ENCODE assay signal across 11 cellular contexts in genomic region chr5:171309526-171310333, GRCh38. TPM values are rescaled to one million over a fixed set of nuclear protein-coding genes. Genes with fewer than 3 reads are reported as not detected.
DNase-seq lines count a peak whose midpoint lies in the region; FAIRE-seq and TF ChIP-seq lines count a peak whose summit lies in the region.
"Had no signal": no experiment of that assay in that cellular context is flagged by ENCODE, and none has a peak within 500 bp of the region (broad histone marks: within the 10 kb centered on the region; RNA-seq: fewer than 3 reads in every experiment).

No MANE protein-coding gene starts in this region.

- peaks cover 13 to 47% of the 10 kb centered on the region in 2 experiments for H3K4me1 Mint-ChIP-seq in H9

- no peak overlapping the region for H2AK5ac ChIP-seq in H9 (ENCODE audit: insufficient read length, low read length)

- H3K4me3 Mint-ChIP-seq in H9: peak overlapping the region in 1 of 2 experiments; percentile 75; a peak in 3 of 5 replicates

- no peak overlapping the region for H2BK120ac ChIP-seq in H9 (ENCODE audit: low read depth, low read length, poor library complexity, severe bottlenecking)

- intact Hi-C loops in kidney (cut with DNase I): no loop called here

- H3K56ac ChIP-seq in H9 (ENCODE audit: insufficient read length, low read depth, low read length): no peak overlapping the region

- H2BK5ac ChIP-seq in H9 (ENCODE audit: insufficient read length, low read length): no peak overlapping the region

- H2BK20ac ChIP-seq in H9 (ENCODE audit: low read depth, low read length, poor library complexity, severe bottlenecking): no peak overlapping the region

- no peak overlapping the region for H2AFZ ChIP-seq in H9 (ENCODE audit: low read length)

- H4K5ac ChIP-seq in H9 (ENCODE audit: insufficient read length, low read depth, low read length): no peak overlapping the region

- H3K4me1 ChIP-seq in BLaER1: no peaks in the 10 kb centered on the region
- no peaks in the 10 kb centered on the region for H3K4me1 ChIP-seq in H9 (ENCODE audit: insufficient read depth, low read length)
- H3K4me1 ChIP-seq in kidney (ENCODE audit: control insufficient read depth in 1 of 2, insufficient read depth in 1 of 2, low read depth in 1 of 2, low read length in 2 of 2): no peaks in the 10 kb centered on the region

- H2BK15ac ChIP-seq in H9 (ENCODE audit: low read depth, low read length): no peak overlapping the region

- H3T11ph ChIP-seq in H9 (ENCODE audit: low read length): no peak overlapping the region

- no peak overlapping the region for H4K91ac ChIP-seq in H9 (ENCODE audit: insufficient read length, low read depth, low read length)

- H3K4ac ChIP-seq in H9 (ENCODE audit: low read depth, low read length): no peak overlapping the region

- peaks cover 77% of the 10 kb centered on the region for H3K9me3 ChIP-seq in BLaER1
- no peaks in the 10 kb centered on the region for H3K9me3 ChIP-seq in H9 (ENCODE audit: control insufficient read depth, low read depth, low read length)
- no peaks in the 10 kb centered on the region for H3K9me3 ChIP-seq in kidney (ENCODE audit: control insufficient read depth in 1 of 2, low read length in 2 of 2)

- H3K79me2 ChIP-seq in H9 (ENCODE audit: insufficient read depth, low read length): no peaks in the 10 kb centered on the region

- H3K9me3 Mint-ChIP-seq in H9: peaks cover 5 to 11% of the 10 kb centered on the region in 2 experiments; a peak in 4 of 5 replicates

- H3K23me2 ChIP-seq in H9 (ENCODE audit: insufficient read length, low read depth, low read length, poor library complexity, severe bottlenecking): peaks cover 10% of the 10 kb centered on the region

- H2BK12ac ChIP-seq in H9 (ENCODE audit: insufficient read length, low read depth, low read length): no peak overlapping the region

- DNase-seq in H9 (peak; percentile 78), kidney (peak; percentile 73), 8988T (no peak), GF-D8 (lab: John Stamatoyannopoulos, UW) (no peak), NAMALWA (ENCODE audit: low spot score) (no peak), hepatic stellate cell (ENCODE audit: low spot score) (no peak)
- DNase-seq in activated CD8-positive, alpha-beta memory T cell treated with anti-CD3 and anti-CD28 coated beads, Interleukin-2, amount 50 U/mL, for 48 hours: peak; percentile 68
- DNase-seq: NCI-H146 had no signal

- H3K27ac Mint-ChIP-seq in H9: no peak overlapping the region; a peak in 1 of 7 replicates

- FAIRE-seq in kidney (lab: Jason Lieb, UNC): no peak

- TF ChIP-seq CTCF in H9 (conservative IDR thresholded peaks at IDR 0.05) (peak; percentile 71), kidney (IDR thresholded peaks at IDR 0.05; ENCODE audit: borderline replicate concordance, extremely low read depth, insufficient read depth) (no peak)

- no peak overlapping the region for H3K23ac ChIP-seq in H9 (ENCODE audit: insufficient read length, low read depth, low read length)

- 0 out of 7 replicates have a peak, but pooled peaks cover 0 to 1% (median 0%) of the 10 kb centered on the region in 3 experiments for H3K36me3 Mint-ChIP-seq in H9 (ENCODE audit: insufficient read depth in 1 of 3, low read depth in 3 of 3)

- no peak overlapping the region for H4K8ac ChIP-seq in H9 (replicated peaks; ENCODE audit: insufficient read length, low read depth, low read length)

- peaks cover 98% of the 10 kb centered on the region for H3K27me3 Mint-ChIP-seq in H9 (ENCODE audit: low read depth)

- no CpG with 5 or more reads among the region's 87 CpGs for WGBS in H9 (ENCODE audit: extremely low coverage, insufficient read length, low lambda C conversion rate)

- H3K4me3 ChIP-seq in BLaER1 (0 out of 2 replicates have a peak overlapping the region, but pooled peaks have one; percentile 22), kidney (ENCODE audit: low read length in 2 of 2) (no peak overlapping the region)

- H4K20me1 ChIP-seq in BLaER1: no peaks in the 10 kb centered on the region
- no peaks in the 10 kb centered on the region for H4K20me1 ChIP-seq in H9 (ENCODE audit: control insufficient read depth, insufficient read depth, insufficient read length)

- H3K9ac ChIP-seq in BLaER1 (no peak overlapping the region), H9 (ENCODE audit: extremely low read depth, insufficient read length, low read length) (no peak overlapping the region), kidney (ENCODE audit: low read length in 2 of 2) (no peak overlapping the region)

- H3K27me3 ChIP-seq in BLaER1 (peaks cover 52% of the 10 kb centered on the region), H9 (ENCODE audit: insufficient read depth, low read length) (peaks cover 95% of the 10 kb centered on the region)

- no peaks in the 10 kb centered on the region for H3K79me1 ChIP-seq in H9 (ENCODE audit: insufficient read depth, low read depth, low read length, poor library complexity, severe bottlenecking)

- H3K4me2 ChIP-seq in BLaER1 (no peak overlapping the region), H9 (ENCODE audit: insufficient read depth, insufficient read length, low read length) (peak overlapping the region; percentile 60)

- no peak overlapping the region for H3K18ac ChIP-seq in H9 (ENCODE audit: insufficient read length, low read depth, low read length)

- no peak overlapping the region for H3K27ac ChIP-seq in BLaER1
- H3K27ac ChIP-seq in H9 (ENCODE audit: insufficient read length, low read depth, low read length): no peak overlapping the region
- no peak overlapping the region for H3K27ac ChIP-seq in kidney (ENCODE audit: low read depth in 2 of 2, low read length in 2 of 2)

- no peak overlapping the region for H3K14ac ChIP-seq in H9 (ENCODE audit: insufficient read depth, low read length)

- H3K36me3 ChIP-seq in BLaER1 (no peaks in the 10 kb centered on the region), kidney (ENCODE audit: control insufficient read depth in 1 of 2, insufficient read depth in 2 of 2, low read length in 2 of 2) (no peaks in the 10 kb centered on the region)

RNA-seq across cellular contexts. Expression of gene TLX3, which starts 0.7 kb away (rescaled TPM):
- total RNA-seq in H9 (2021): not detected in 2 replicates
- total RNA-seq in kidney: not detected
- polyA plus RNA-seq in kidney (ENCODE audit: insufficient read depth, low read depth, low replicate concordance): not detected
- total RNA-seq: osteoblast had no signal
- polyA plus RNA-seq: esophagus had no signal

Comparison
In these comparisons a context has a peak if more than half of its experiments do, and no peak if none do; other contexts are left out.
1. DNase-seq: peak in H9 (single experiment), activated CD8-positive, alpha-beta memory T cell treated with anti-CD3 and anti-CD28 coated beads, Interleukin-2, amount 50 U/mL, for 48 hours (single experiment) and kidney (single experiment); none in 8988T (single experiment), GF-D8 (single experiment), NAMALWA (single experiment) and hepatic stellate cell (single experiment).